9 cellular contexts compared by ENCODE assay signal in genomic region chr11:128719556-128719824, GRCh38. TPM values are rescaled to one million over a fixed set of nuclear protein-coding genes. Genes with fewer than 3 reads are reported as not detected.
DNase-seq lines count a peak whose midpoint lies in the region; ATAC-seq and TF ChIP-seq lines count a peak whose summit lies in the region.
"Had no signal": no experiment of that assay in that cellular context is flagged by ENCODE, and none has a peak within 500 bp of the region (broad histone marks: within the 10 kb centered on the region; RNA-seq: fewer than 3 reads in every experiment).

No MANE protein-coding gene starts in this region.

- ATAC-seq in Right ventricle myocardium superior (ENCODE audit: poor library complexity) (no peak), upper lobe of left lung (ENCODE audit: low FRiP score in 2 of 2) (no peak), GM21576 (IDR thresholded peaks at IDR 0.05; ENCODE audit: unreplicated experiment) (no peak)
- no peak for ATAC-seq in naive thymus-derived CD4-positive, alpha-beta T cell

- no peaks in the 10 kb centered on the region for H3K27me3 Mint-ChIP-seq in activated T-helper 2 cell treated with anti-CD3 and anti-CD28 coated beads, Interferon-gamma antibody, Interleukin-2, Interleukin-4, amounts not matched to agents 10 μg/mL and 5 μg/mL and 100 μg/mL, durations not matched to agents 14 hours and 24 hours and 36 hours (ENCODE audit: low read depth)
- no peaks in the 10 kb centered on the region for H3K27me3 Mint-ChIP-seq in naive thymus-derived CD4-positive, alpha-beta T cell

- no peak for TF ChIP-seq POLR2A in upper lobe of left lung (IDR thresholded peaks at IDR 0.05)

- no peaks in the 10 kb centered on the region for H3K27me3 ChIP-seq in right atrium auricular region
- H3K27me3 ChIP-seq in naive thymus-derived CD4-positive, alpha-beta T cell (ENCODE audit: control insufficient read depth in 2 of 2, insufficient read depth in 2 of 2, low read length in 2 of 2): no peaks in the 10 kb centered on the region
- H3K27me3 ChIP-seq in upper lobe of left lung: no peaks in the 10 kb centered on the region
- H3K27me3 ChIP-seq in SJCRH30: no peaks in the 10 kb centered on the region

- H3K36me3 Mint-ChIP-seq in activated T-helper 2 cell treated with anti-CD3 and anti-CD28 coated beads, Interferon-gamma antibody, Interleukin-2, Interleukin-4, amounts not matched to agents 10 μg/mL and 5 μg/mL and 100 μg/mL, durations not matched to agents 14 hours and 24 hours and 36 hours (ENCODE audit: low read depth): peaks cover 27% of the 10 kb centered on the region
- peaks cover 0 to 32% (median 10%) of the 10 kb centered on the region in 5 donors for H3K36me3 Mint-ChIP-seq in naive thymus-derived CD4-positive, alpha-beta T cell

- POLR2A ChIA-PET in naive thymus-derived CD4-positive, alpha-beta T cell (lab: Charles Lee): interaction anchor here (0.8 to 4.3 kb wide), 10 partner anchors 8 to 198 kb away, joined by 3 to 46 read pairs (median 8); partner anchors contain the start of gene FLI1

- intact Hi-C loops in Right ventricle myocardium superior (cut with DNase I): no loop called here
- intact Hi-C loops in activated T-helper 2 cell treated with anti-CD3 and anti-CD28 coated beads, Interferon-gamma antibody, Interleukin-2, Interleukin-4, amounts not matched to agents 10 μg/mL and 5 μg/mL and 100 μg/mL, durations not matched to agents 14 hours and 24 hours and 36 hours (cut with micrococcal nuclease): loop anchor here (5.0 kb wide), 1 partner anchor 38 kb away; no protein-coding TSS in a partner anchor
- intact Hi-C loops in naive thymus-derived CD4-positive, alpha-beta T cell (cut with micrococcal nuclease): no loop called here

- peaks cover 91% of the 10 kb centered on the region for H3K4me1 Mint-ChIP-seq in activated T-helper 2 cell treated with anti-CD3 and anti-CD28 coated beads, Interferon-gamma antibody, Interleukin-2, Interleukin-4, amounts not matched to agents 10 μg/mL and 5 μg/mL and 100 μg/mL, durations not matched to agents 14 hours and 24 hours and 36 hours (ENCODE audit: low read depth)
- peaks cover 96 to 100% (median 100%) of the 10 kb centered on the region in 7 donors for H3K4me1 Mint-ChIP-seq in naive thymus-derived CD4-positive, alpha-beta T cell

- H3K9me3 ChIP-seq in right atrium auricular region: no peaks in the 10 kb centered on the region
- no peaks in the 10 kb centered on the region for H3K9me3 ChIP-seq in naive thymus-derived CD4-positive, alpha-beta T cell (ENCODE audit: control insufficient read depth in 2 of 3, low read length in 3 of 3)
- H3K9me3 ChIP-seq in upper lobe of left lung: no peaks in the 10 kb centered on the region
- no peaks in the 10 kb centered on the region for H3K9me3 ChIP-seq in SJCRH30 (replicated peaks)

- H3K4me3 Mint-ChIP-seq in activated T-helper 2 cell treated with anti-CD3 and anti-CD28 coated beads, Interferon-gamma antibody, Interleukin-2, Interleukin-4, amounts not matched to agents 10 μg/mL and 5 μg/mL and 100 μg/mL, durations not matched to agents 14 hours and 24 hours and 36 hours (ENCODE audit: low read depth): peak overlapping the region; percentile 69
- H3K4me3 Mint-ChIP-seq in naive thymus-derived CD4-positive, alpha-beta T cell: peak overlapping the region; percentile 78 to 95 (median 88)

- no peaks in the 10 kb centered on the region for H3K9me3 Mint-ChIP-seq in activated T-helper 2 cell treated with anti-CD3 and anti-CD28 coated beads, Interferon-gamma antibody, Interleukin-2, Interleukin-4, amounts not matched to agents 10 μg/mL and 5 μg/mL and 100 μg/mL, durations not matched to agents 14 hours and 24 hours and 36 hours
- no peaks in the 10 kb centered on the region for H3K9me3 Mint-ChIP-seq in naive thymus-derived CD4-positive, alpha-beta T cell

- CTCF ChIA-PET in naive thymus-derived CD4-positive, alpha-beta T cell (lab: Charles Lee): interaction anchor here (0.8 to 1.6 kb wide), 4 partner anchors 24 to 561 kb away, joined by 3 to 7 read pairs (median 4); no protein-coding TSS in a partner anchor

- H3K4me3 ChIP-seq in right atrium auricular region: no peak overlapping the region
- H3K4me3 ChIP-seq in naive thymus-derived CD4-positive, alpha-beta T cell (ENCODE audit: low read length): peak overlapping the region; percentile 2
- H3K4me3 ChIP-seq in upper lobe of left lung: no peak overlapping the region
- H3K4me3 ChIP-seq in SJCRH30: no peak overlapping the region

- no peak for TF ChIP-seq CTCF in right atrium auricular region (IDR thresholded peaks at IDR 0.05)
- TF ChIP-seq CTCF in upper lobe of left lung (IDR thresholded peaks at IDR 0.05): no peak

- H3K27ac ChIP-seq in right atrium auricular region (peak overlapping the region; percentile 50 to 76), upper lobe of left lung (peak overlapping the region; percentile 76 to 90 (median 84)), SJCRH30 (no peak overlapping the region)
- H3K27ac ChIP-seq in naive thymus-derived CD4-positive, alpha-beta T cell (ENCODE audit: low read depth, low read length): peak overlapping the region; percentile 73

- H3K4me1 ChIP-seq in right atrium auricular region (peaks cover 4 to 82% of the 10 kb centered on the region in 2 donors), upper lobe of left lung (peaks cover 81 to 95% (median 93%) of the 10 kb centered on the region in 4 donors), SJCRH30 (0 out of 2 replicates have a peak, but pooled peaks cover 5% of the 10 kb centered on the region)
- peaks cover 92 to 97% of the 10 kb centered on the region in 2 donors for H3K4me1 ChIP-seq in naive thymus-derived CD4-positive, alpha-beta T cell (ENCODE audit: control insufficient read depth in 2 of 2, insufficient read depth in 2 of 2, low read length in 2 of 2)

- H3K27ac Mint-ChIP-seq in activated T-helper 2 cell treated with anti-CD3 and anti-CD28 coated beads, Interferon-gamma antibody, Interleukin-2, Interleukin-4, amounts not matched to agents 10 μg/mL and 5 μg/mL and 100 μg/mL, durations not matched to agents 14 hours and 24 hours and 36 hours: peak overlapping the region; percentile 91
- H3K27ac Mint-ChIP-seq in naive thymus-derived CD4-positive, alpha-beta T cell: peak overlapping the region; percentile 83 to 99 (median 95)

- H3K36me3 ChIP-seq in right atrium auricular region (no peaks in the 10 kb centered on the region), upper lobe of left lung (no peaks in the 10 kb centered on the region), SJCRH30 (no peaks in the 10 kb centered on the region)
- no peaks in the 10 kb centered on the region for H3K36me3 ChIP-seq in naive thymus-derived CD4-positive, alpha-beta T cell (ENCODE audit: control insufficient read depth in 2 of 3, insufficient read depth in 3 of 3, low read length in 3 of 3)

- TF ChIP-seq EP300 in upper lobe of left lung (IDR thresholded peaks at IDR 0.05): no peak

- DNase-seq in right atrium auricular region (ENCODE audit: low spot score) (no peak), Right ventricle myocardium superior (no peak), upper lobe of left lung (no peak), SJCRH30 (no peak), SW 1271 (lab: John Stamatoyannopoulos, UW) (no peak)
- DNase-seq in activated T-helper 2 cell treated with anti-CD3 and anti-CD28 coated beads, Interferon-gamma antibody, Interleukin-2, Interleukin-4, amounts not matched to agents 10 μg/mL and 5 μg/mL and 100 μg/mL, durations not matched to agents 14 hours and 24 hours and 36 hours (ENCODE audit: low spot score): no peak
- DNase-seq in naive thymus-derived CD4-positive, alpha-beta T cell: no peak
- DNase-seq: activated CD4-positive, alpha-beta T cell treated with anti-CD3 and anti-CD28 coated beads for 1 hour had no signal

- WGBS in upper lobe of left lung, 2 donors: 64 to 73% methylated on average over 5 of the region's 5 CpGs

RNA-seq across cellular contexts. Expression of gene FLI1, which starts 25.6 kb away (rescaled TPM):
- 10 to 100 TPM; 12.3 to 25.2 TPM for total RNA-seq in right atrium auricular region
- 14.0 TPM for total RNA-seq in Right ventricle myocardium superior
- total RNA-seq in activated T-helper 2 cell treated with anti-CD3 and anti-CD28 coated beads, Interferon-gamma antibody, Interleukin-2, Interleukin-4, amounts not matched to agents 10 μg/mL and 5 μg/mL and 100 μg/mL, durations not matched to agents 14 hours and 24 hours and 36 hours: 38.1 and 38.3 TPM in 2 replicates
- 100 to 1,000 TPM in 1 of 5 experiments, 10 to 100 TPM in 4; 80.8 to 108 (median 89.3) TPM for total RNA-seq in naive thymus-derived CD4-positive, alpha-beta T cell
- 10 to 100 TPM; 52.1 to 53.8 TPM for polyA plus RNA-seq in naive thymus-derived CD4-positive, alpha-beta T cell
- 10 to 100 TPM; 36.3 to 80.1 (median 54.4) TPM for total RNA-seq in upper lobe of left lung
- total RNA-seq in SJCRH30 (2014; rRNA removed; shearing (Covaris generic)): 3.2 and 4.1 TPM in 2 replicates
